8 cellular contexts compared by ENCODE assay signal in genomic region chr17:50541916-50542688, GRCh38.
DNase-seq lines count a peak whose midpoint lies in the region; ATAC-seq and TF ChIP-seq lines count a peak whose summit lies in the region.

No MANE protein-coding gene starts in this region.

- peak overlapping the region; percentile 97 for H3K27ac ChIP-seq in C4-2B

- H3K27ac Mint-ChIP-seq in memory B cell: peak overlapping the region; percentile 58

- peak; percentile 87 for DNase-seq in NCI-H774 (lab: John Stamatoyannopoulos, UW)
- DNase-seq in activated CD8-positive, alpha-beta memory T cell treated with anti-CD3 and anti-CD28 coated beads for 1 hour (ENCODE audit: extremely low read depth in 1 of 2, low read depth in 1 of 2): peak; percentile 36 to 78
- peak; percentile 69 for DNase-seq in effector CD8-positive, alpha-beta T cell (lab: John Stamatoyannopoulos, UW)
- peak; percentile 84 to 88 for DNase-seq in memory B cell (ENCODE audit: low spot score in 2 of 2)
- DNase-seq in stimulated activated CD8-positive, alpha-beta memory T cell treated with anti-CD3 and anti-CD28 coated beads, Interleukin-12 subunit alpha, Interleukin-12 subunit beta, amount 100 ng/mL, for 1 hour (ENCODE audit: low read depth): peak; percentile 70

- TF ChIP-seq CTCF in C4-2B (conservative IDR thresholded peaks at IDR 0.05): no peak

- peaks cover 7% of the 10 kb centered on the region for H3K27me3 Mint-ChIP-seq in memory B cell

- peaks cover 16% of the 10 kb centered on the region for H3K4me1 Mint-ChIP-seq in memory B cell

- H3K9me3 Mint-ChIP-seq in memory B cell: no peaks in the 10 kb centered on the region

- peak overlapping the region; percentile 88 for H3K4me3 Mint-ChIP-seq in memory B cell

- ATAC-seq in GM19324 (IDR thresholded peaks at IDR 0.05; ENCODE audit: low FRiP score, unreplicated experiment) (peak; percentile 81), HG03442 (IDR thresholded peaks at IDR 0.05; ENCODE audit: unreplicated experiment) (peak; percentile 70), memory B cell (ENCODE audit: low read depth) (peak; percentile 83)

- H3K36me3 Mint-ChIP-seq in memory B cell: no peaks in the 10 kb centered on the region

Comparison
In these comparisons a context has a peak if more than half of its experiments do, and no peak if none do; other contexts are left out.
1. Peak in every context shown above with its lines: DNase-seq, ATAC-seq and H3K27ac ChIP-seq.